In the genomic region with DNA sequence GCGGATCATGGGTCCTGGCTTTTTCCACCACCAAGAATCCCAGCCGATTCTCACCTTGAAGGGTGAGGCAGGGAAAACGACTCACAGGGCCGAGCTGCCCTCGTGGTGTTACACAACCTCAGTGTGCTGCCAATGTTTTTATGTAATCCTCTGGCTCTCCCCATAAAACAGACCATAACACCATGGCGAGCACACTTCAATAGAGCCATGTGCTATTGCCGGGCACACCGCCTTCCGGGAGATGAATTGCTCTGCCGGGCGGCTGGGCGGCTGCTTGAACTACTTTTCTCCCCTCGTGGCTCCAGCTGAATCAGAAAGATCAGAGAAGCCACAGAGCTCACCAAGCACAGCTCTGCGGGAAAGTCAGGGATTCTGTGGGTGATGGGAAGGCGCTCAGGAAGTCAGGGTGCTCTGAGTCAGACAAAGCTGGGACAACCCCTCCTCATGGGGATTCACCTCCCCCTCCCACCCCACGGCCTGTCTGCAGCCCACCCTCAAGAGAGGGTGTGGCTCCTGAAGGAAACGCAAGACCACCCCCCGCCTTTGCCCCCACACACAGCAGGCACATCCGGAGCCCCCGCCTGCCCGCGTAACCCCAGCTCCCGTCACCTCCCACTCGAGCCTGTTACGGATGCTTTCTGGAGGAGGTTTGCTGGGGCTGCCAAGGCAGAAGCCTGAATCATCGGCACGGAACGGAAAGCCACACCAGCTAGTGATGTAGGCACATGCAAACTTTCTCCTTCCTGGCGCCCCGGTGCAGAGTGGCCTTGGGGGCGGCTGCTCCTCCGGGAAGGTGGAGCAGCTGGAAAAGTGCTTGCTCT, we compare ENCODE assay signal across 8 cellular contexts. TPM values are rescaled to one million over a fixed set of nuclear protein-coding genes. Genes with fewer than 3 reads are reported as not detected.
DNase-seq lines count a peak whose midpoint lies in the region; ATAC-seq lines count a peak whose summit lies in the region.

No MANE protein-coding gene starts in this region.

- ATAC-seq in left cardiac atrium (peak; percentile 80 to 82), GM21447 (IDR thresholded peaks at IDR 0.05; ENCODE audit: unreplicated experiment) (no peak)

- intact Hi-C loops in left cardiac atrium (cut with DNase I): no loop called here

- DNase-seq in A172 (ENCODE audit: low spot score) (peak; percentile 93), HT-29 (ENCODE audit: low spot score) (peak; percentile 68), left cardiac atrium (peak; percentile 68), activated gamma-delta T cell (lab: John Stamatoyannopoulos, UW) (no peak), ureter (ENCODE audit: low spot score) (no peak)
- peak; percentile 67 for DNase-seq in activated naive CD4-positive, alpha-beta T cell treated with Interleukin-2 at 50 U/mL for 16 hours
- DNase-seq in stimulated activated CD4-positive, alpha-beta T cell treated with anti-CD3 and anti-CD28 coated beads, Interleukin-1b, Interleukin-23, amount 100 ng/mL, for 24 hours (ENCODE audit: low read depth in 4 of 4, low spot score in 1 of 4): peak; percentile 27 to 74 (median 56)

RNA-seq across cellular contexts. Expression of gene GALNT9, which starts 1.8 kb away (rescaled TPM):
- total RNA-seq in A172 (2014; rRNA removed; shearing (Covaris generic)): 2.4 and 11.5 TPM in 2 replicates
- total RNA-seq in HT-29 (2014; rRNA removed; shearing (Covaris generic)): not detected in 2 replicates
- total RNA-seq in left cardiac atrium (1 to 10 TPM; 2.6 to 2.7 TPM), ureter (0.44 TPM)

Comparison
In these comparisons a context has a peak if more than half of its experiments do, and no peak if none do; other contexts are left out.
1. DNase-seq: peak in A172 (single experiment), HT-29 (single experiment), activated naive CD4-positive, alpha-beta T cell treated with Interleukin-2 at 50 U/mL for 16 hours (single experiment), left cardiac atrium (single experiment) and stimulated activated CD4-positive, alpha-beta T cell treated with anti-CD3 and anti-CD28 coated beads, Interleukin-1b, Interleukin-23, amount 100 ng/mL, for 24 hours (4 of 4); none in activated gamma-delta T cell (single experiment) and ureter (single experiment).